1 cellular context compared by ENCODE assay signal in genomic region chr2:73896362-73897239, GRCh38.
TF ChIP-seq lines count a peak whose summit lies in the region.

No MANE protein-coding gene starts in this region.

TF ChIP-seq in GM23338, 12 proteins besides CTCF, POLR2A, EP300 and RAD21 (continued from another document):
- no peak for TF ChIP-seq ZNF462 (CRISPR knock-in tag; IDR thresholded peaks at IDR 0.05)
- no peak for TF ChIP-seq ETS1 (IDR thresholded peaks at IDR 0.05)
- TF ChIP-seq EZH2phosphoT487 (IDR thresholded peaks at IDR 0.05; ENCODE audit: unreplicated experiment), result no peak
